4 cellular contexts compared by ENCODE assay signal in the genomic region with DNA sequence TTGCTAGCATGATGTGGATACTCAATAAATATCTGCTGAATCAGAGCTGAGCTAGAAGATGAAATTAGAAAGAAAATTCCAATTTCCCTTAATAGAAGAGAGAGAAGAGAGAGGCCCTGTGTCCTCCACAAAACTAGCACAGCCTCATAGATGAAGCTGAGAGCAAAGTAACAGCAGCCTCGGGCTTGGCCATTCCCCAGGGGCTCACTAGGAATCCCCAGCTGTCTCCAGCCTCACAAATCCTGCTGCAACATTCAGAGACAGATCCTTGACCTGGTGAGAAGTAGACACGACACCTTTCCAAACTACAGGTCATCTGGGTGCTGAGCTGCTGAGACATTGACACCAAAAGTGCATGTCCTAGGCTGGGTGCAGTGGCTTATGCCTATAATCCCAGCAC.
"Had no signal": no experiment of that assay in that cellular context is flagged by ENCODE, and none has a peak within 500 bp of the region (broad histone marks: within the 10 kb centered on the region; RNA-seq: fewer than 3 reads in every experiment).

No MANE protein-coding gene starts in this region.

- DNase-seq: H9, HCEC 1CT, IMR-90, KG1 had no signal
